Comparison of ENCODE assay signal across 9 cellular contexts in genomic region chr21:42975886-42976608, GRCh38. TPM values are rescaled to one million over a fixed set of nuclear protein-coding genes. Genes with fewer than 3 reads are reported as not detected.
DNase-seq lines count a peak whose midpoint lies in the region; ATAC-seq, FAIRE-seq and TF ChIP-seq lines count a peak whose summit lies in the region.
"Had no signal": no experiment of that assay in that cellular context is flagged by ENCODE, and none has a peak within 500 bp of the region (broad histone marks: within the 10 kb centered on the region; RNA-seq: fewer than 3 reads in every experiment).

No MANE protein-coding gene starts in this region.

- DNase-seq in GM23338 (ENCODE audit: low spot score) (no peak), fibroblast of pulmonary artery (ENCODE audit: low read depth) (no peak), cortex of kidney (lab: John Stamatoyannopoulos, UW) (no peak), urothelium cell line (ENCODE audit: low spot score) (no peak)

- peaks cover 3% of the 10 kb centered on the region; the same call in 1 of the 2 replicates for H3K9me2 ChIP-seq in GM23338 (ENCODE audit: insufficient read depth)
- H3K9me2 ChIP-seq in SU-DHL-6 (replicated peaks; ENCODE audit: insufficient read depth, low read length): no peaks in the 10 kb centered on the region

- H3K27me3 ChIP-seq in GM23338 (ENCODE audit: insufficient read depth): no peaks in the 10 kb centered on the region
- H3K27me3 ChIP-seq in SU-DHL-6 (ENCODE audit: low read length): no peaks in the 10 kb centered on the region
- H3K27me3 ChIP-seq in rectal smooth muscle tissue (ENCODE audit: control insufficient read depth, insufficient read depth, low read length): no peaks in the 10 kb centered on the region

- H3K9ac ChIP-seq in SU-DHL-6 (ENCODE audit: low read length): peak overlapping the region; percentile 94
- H3K9ac ChIP-seq in rectal smooth muscle tissue (ENCODE audit: low read length): peak overlapping the region; percentile 12

- peak overlapping the region; percentile 96 for H3K27ac ChIP-seq in GM23338 (ENCODE audit: low read depth)
- H3K27ac ChIP-seq in SU-DHL-6 (ENCODE audit: low read depth, low read length): peak overlapping the region; percentile 64
- H3K27ac ChIP-seq in rectal smooth muscle tissue (ENCODE audit: low read depth, low read length): peak overlapping the region; percentile 92

- H3K4me3 ChIP-seq in GM23338 (peak overlapping the region; percentile 83), SU-DHL-6 (ENCODE audit: insufficient read depth, low read length, poor library complexity, severe bottlenecking) (peak overlapping the region; percentile 84), fibroblast of pulmonary artery (replicated peaks; ENCODE audit: low read depth, low read length) (peak overlapping the region; percentile 90), rectal smooth muscle tissue (ENCODE audit: low read length) (peak overlapping the region; percentile 65)

- H3K79me2 ChIP-seq in GM23338 (replicated peaks; ENCODE audit: insufficient read depth) (peaks cover 60% of the 10 kb centered on the region), SU-DHL-6 (ENCODE audit: insufficient read depth, low read length) (peaks cover 46% of the 10 kb centered on the region)

- H3K9me3 ChIP-seq in SU-DHL-6 (ENCODE audit: insufficient read depth, low read length): no peaks in the 10 kb centered on the region

- TF ChIP-seq CTCF in GM23338 (conservative IDR thresholded peaks at IDR 0.05; ENCODE audit: low read depth in 2 of 2) (no peak), SU-DHL-6 (IDR thresholded peaks at IDR 0.05; ENCODE audit: insufficient read depth, low read length, poor library complexity, severe bottlenecking) (no peak), fibroblast of pulmonary artery (IDR thresholded peaks at IDR 0.05; ENCODE audit: low read length, missing control alignments) (no peak)

- H2AFZ ChIP-seq in GM23338 (no peak overlapping the region), SU-DHL-6 (ENCODE audit: low read depth, low read length, severe bottlenecking) (no peak overlapping the region)

- H3K4me1 ChIP-seq in GM23338 (ENCODE audit: insufficient read depth): peaks cover 58% of the 10 kb centered on the region
- peaks cover 7% of the 10 kb centered on the region for H3K4me1 ChIP-seq in rectal smooth muscle tissue (ENCODE audit: control insufficient read depth, insufficient read depth, low read length)

- no peak for FAIRE-seq in urothelium cell line (lab: Jason Lieb, UNC)

- H3K4me3 Mint-ChIP-seq in GM23338: peak overlapping the region; percentile 86

- H3F3A ChIP-seq in GM23338 (replicated peaks; ENCODE audit: low read depth) (peaks cover 23% of the 10 kb centered on the region; the same call in 1 of the 2 replicates), SU-DHL-6 (ENCODE audit: insufficient read depth) (peaks cover 22% of the 10 kb centered on the region)

- peaks cover 57% of the 10 kb centered on the region for H3K4me1 Mint-ChIP-seq in GM23338

- peak overlapping the region; percentile 91 for H3K27ac Mint-ChIP-seq in GM23338

- H3K36me3 ChIP-seq in GM23338 (ENCODE audit: insufficient read depth) (peaks cover 18% of the 10 kb centered on the region), SU-DHL-6 (ENCODE audit: low read length) (no peaks in the 10 kb centered on the region), rectal smooth muscle tissue (ENCODE audit: control insufficient read depth, insufficient read depth, low read length) (no peaks in the 10 kb centered on the region)

- peaks cover 19% of the 10 kb centered on the region for H3K27me3 Mint-ChIP-seq in GM23338 (ENCODE audit: insufficient read depth, low read depth, poor library complexity)

- H3K9me3 Mint-ChIP-seq in GM23338: peaks cover 19% of the 10 kb centered on the region

- peaks cover 40% of the 10 kb centered on the region for H3K36me3 Mint-ChIP-seq in GM23338 (ENCODE audit: low read depth)

- no peak for ATAC-seq in GM23338
- no peak for ATAC-seq in GM19395 (IDR thresholded peaks at IDR 0.05; ENCODE audit: unreplicated experiment)
- ATAC-seq in GM18517 (IDR thresholded peaks at IDR 0.05; ENCODE audit: unreplicated experiment): no peak

- H4K20me1 ChIP-seq in GM23338 (replicated peaks; ENCODE audit: insufficient read depth) (0 out of 2 replicates have a peak, but pooled peaks cover 4% of the 10 kb centered on the region), SU-DHL-6 (ENCODE audit: low read depth, low read length) (no peaks in the 10 kb centered on the region)

- H3K4me2 ChIP-seq in GM23338 (peak overlapping the region; percentile 85), SU-DHL-6 (ENCODE audit: low read depth, low read length, poor library complexity, severe bottlenecking) (peak overlapping the region; percentile 62)

TF ChIP-seq in GM23338, 12 proteins besides CTCF, POLR2A, EP300 and RAD21 (continues in another document):
- TF ChIP-seq, protein P1, sequence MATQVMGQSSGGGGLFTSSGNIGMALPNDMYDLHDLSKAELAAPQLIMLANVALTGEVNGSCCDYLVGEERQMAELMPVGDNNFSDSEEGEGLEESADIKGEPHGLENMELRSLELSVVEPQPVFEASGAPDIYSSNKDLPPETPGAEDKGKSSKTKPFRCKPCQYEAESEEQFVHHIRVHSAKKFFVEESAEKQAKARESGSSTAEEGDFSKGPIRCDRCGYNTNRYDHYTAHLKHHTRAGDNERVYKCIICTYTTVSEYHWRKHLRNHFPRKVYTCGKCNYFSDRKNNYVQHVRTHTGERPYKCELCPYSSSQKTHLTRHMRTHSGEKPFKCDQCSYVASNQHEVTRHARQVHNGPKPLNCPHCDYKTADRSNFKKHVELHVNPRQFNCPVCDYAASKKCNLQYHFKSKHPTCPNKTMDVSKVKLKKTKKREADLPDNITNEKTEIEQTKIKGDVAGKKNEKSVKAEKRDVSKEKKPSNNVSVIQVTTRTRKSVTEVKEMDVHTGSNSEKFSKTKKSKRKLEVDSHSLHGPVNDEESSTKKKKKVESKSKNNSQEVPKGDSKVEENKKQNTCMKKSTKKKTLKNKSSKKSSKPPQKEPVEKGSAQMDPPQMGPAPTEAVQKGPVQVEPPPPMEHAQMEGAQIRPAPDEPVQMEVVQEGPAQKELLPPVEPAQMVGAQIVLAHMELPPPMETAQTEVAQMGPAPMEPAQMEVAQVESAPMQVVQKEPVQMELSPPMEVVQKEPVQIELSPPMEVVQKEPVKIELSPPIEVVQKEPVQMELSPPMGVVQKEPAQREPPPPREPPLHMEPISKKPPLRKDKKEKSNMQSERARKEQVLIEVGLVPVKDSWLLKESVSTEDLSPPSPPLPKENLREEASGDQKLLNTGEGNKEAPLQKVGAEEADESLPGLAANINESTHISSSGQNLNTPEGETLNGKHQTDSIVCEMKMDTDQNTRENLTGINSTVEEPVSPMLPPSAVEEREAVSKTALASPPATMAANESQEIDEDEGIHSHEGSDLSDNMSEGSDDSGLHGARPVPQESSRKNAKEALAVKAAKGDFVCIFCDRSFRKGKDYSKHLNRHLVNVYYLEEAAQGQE (IDR thresholded peaks at IDR 0.05; ENCODE audit: unreplicated experiment): no peak
- no peak; the same call in 1 of the 2 replicates for TF ChIP-seq POLR2AphosphoS5 (IDR thresholded peaks at IDR 0.05; ENCODE audit: low read depth)
- TF ChIP-seq CREB1 (CRISPR knock-in tag; IDR thresholded peaks at IDR 0.05; ENCODE audit: low read depth): no peak
- TF ChIP-seq JUNB (IDR thresholded peaks at IDR 0.05; ENCODE audit: unreplicated experiment): no peak
- TF ChIP-seq STAT1 (IDR thresholded peaks at IDR 0.05; ENCODE audit: unreplicated experiment): no peak
- no peak for TF ChIP-seq ETS1 (IDR thresholded peaks at IDR 0.05)
- TF ChIP-seq NANOG (IDR thresholded peaks at IDR 0.05; ENCODE audit: borderline replicate concordance): no peak

RNA-seq across cellular contexts. Expression of gene PKNOX1, which starts 1.7 kb away (rescaled TPM):
- 21.9 and 29.9 TPM in 2 replicates for total RNA-seq in GM23338 (2014; rRNA removed; shearing (Covaris generic))
- polyA plus RNA-seq in GM23338 (2016; fragmentation: Nextera tagmentation; extraction: Ambion mirVana): 76.7 and 79.9 TPM in 2 replicates

RNA-seq across cellular contexts. Expression of gene ERVH48-1, which starts 50.6 kb away (rescaled TPM):
- total RNA-seq in GM23338 (2014; rRNA removed; shearing (Covaris generic)): 37.0 and 44.2 TPM in 2 replicates
- 31.7 and 34.1 TPM in 2 replicates for polyA plus RNA-seq in GM23338 (2016; fragmentation: Nextera tagmentation; extraction: Ambion mirVana)
- total RNA-seq: NCI-H460 had no signal
